8 cellular contexts compared by ENCODE assay signal in the genomic region with DNA sequence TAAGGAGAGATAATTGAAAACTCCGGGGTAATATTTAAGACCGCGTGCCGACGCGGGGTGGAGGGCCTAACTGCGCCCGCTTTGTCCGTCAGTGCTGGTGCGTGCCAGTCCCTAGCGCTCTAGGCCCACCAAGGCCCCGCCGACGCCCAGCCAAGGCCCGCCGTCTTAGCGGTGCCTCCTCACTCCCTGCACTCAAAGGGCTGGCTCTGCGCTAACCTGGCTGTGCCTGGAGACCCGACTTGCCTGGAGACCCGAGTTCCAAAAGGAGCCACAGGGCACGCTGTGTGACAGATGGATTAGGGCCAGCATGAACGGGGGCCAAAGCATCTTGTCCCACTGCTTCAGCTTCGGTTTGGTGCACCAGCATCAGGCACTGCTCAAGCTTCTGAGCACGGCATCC. TPM values are rescaled to one million over a fixed set of nuclear protein-coding genes. Genes with fewer than 3 reads are reported as not detected.
"Had no signal": no experiment of that assay in that cellular context is flagged by ENCODE, and none has a peak within 500 bp of the region (broad histone marks: within the 10 kb centered on the region; RNA-seq: fewer than 3 reads in every experiment).

No MANE protein-coding gene starts in this region.

RNA-seq across cellular contexts. Expression of gene HOXC4, which starts 53.6 kb away (rescaled TPM):
- total RNA-seq: cardiac muscle cell, cerebellum, colonic mucosa, dermis blood vessel endothelial cell, frontal cortex, left ventricle myocardium inferior, osteocyte, pulmonary artery endothelial cell had no signal
- polyA plus RNA-seq: cardiac muscle cell had no signal
